ENCODE assay signal across 9 cellular contexts in the genomic region with DNA sequence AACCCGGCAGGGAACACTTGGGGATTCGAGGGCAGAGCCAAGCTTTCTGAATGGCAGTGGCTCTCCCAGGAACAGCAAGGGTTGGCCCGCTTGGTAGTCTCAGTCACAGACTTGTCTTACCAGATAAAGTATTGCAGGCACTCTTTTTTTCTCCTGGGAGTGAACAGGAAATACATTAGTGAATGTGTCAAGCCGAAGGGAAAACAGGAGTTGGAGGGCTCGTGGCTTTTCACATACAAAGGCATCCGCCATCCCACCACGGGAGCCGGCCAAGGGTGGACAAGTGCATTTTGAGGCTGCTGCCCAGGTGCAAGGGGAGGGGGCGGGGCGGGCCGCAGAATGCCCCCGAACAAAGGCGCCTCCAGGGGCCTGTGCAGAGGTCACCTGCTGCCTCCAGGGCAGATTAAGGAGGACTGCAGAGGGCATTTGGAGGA.
DNase-seq lines count a peak whose midpoint lies in the region; ATAC-seq and TF ChIP-seq lines count a peak whose summit lies in the region.
"Had no signal": no experiment of that assay in that cellular context is flagged by ENCODE, and none has a peak within 500 bp of the region (broad histone marks: within the 10 kb centered on the region; RNA-seq: fewer than 3 reads in every experiment).

No MANE protein-coding gene starts in this region.

- no peaks in the 10 kb centered on the region for H3K9me2 ChIP-seq in PC-3 (replicated peaks; ENCODE audit: low read length)

- intact Hi-C loops in PC-3 (cut with micrococcal nuclease) (no loop called here), stomach (cut with DNase I; ENCODE audit: low total_unique reads) (no loop called here)

- no peak for TF ChIP-seq EP300 in stomach (IDR thresholded peaks at IDR 0.05)

- H3K9ac ChIP-seq in PC-3 (ENCODE audit: low read length), result no peak overlapping the region

- H3K36me3 ChIP-seq in PC-3 (ENCODE audit: low read depth, low read length) (no peaks in the 10 kb centered on the region), stomach (peaks cover 0 to 6% (median 0%) of the 10 kb centered on the region in 4 donors)

- H3K4me3 ChIP-seq in NB4 (ENCODE audit: low read depth, low read length), result peak overlapping the region; percentile 43
- no peak overlapping the region for H3K4me3 ChIP-seq in PC-3 (ENCODE audit: low read length)
- no peak overlapping the region for H3K4me3 ChIP-seq in stomach

- CTCF ChIA-PET in PC-3 (lab: Charles Lee), result interaction anchor here (0.6 kb wide), 1 partner anchor 9 kb away, joined by 4 read pairs; no protein-coding TSS in a partner anchor

- 26 to 48% (median 31%) methylated on average over 12 to 13 of the region's 13 CpGs for WGBS in stomach, 5 donors

- POLR2A ChIA-PET in PC-3 (lab: Charles Lee; ENCODE audit: unreplicated experiment), result no interaction called here

- DNase-seq in NB4 (ENCODE audit: low read depth) (peak; percentile 70), left kidney (ENCODE audit: low read depth, low spot score) (peak; percentile 62), PC-3 (no peak), stomach (no peak), COLO668 (lab: John Stamatoyannopoulos, UW; ENCODE audit: unreplicated experiment) (no peak)
- DNase-seq in activated naive CD4-positive, alpha-beta T cell (lab: John Stamatoyannopoulos, UW), result no peak
- DNase-seq: central memory CD4-positive, alpha-beta T cell had no signal

- H2AFZ ChIP-seq in PC-3 (ENCODE audit: low read length), result no peak overlapping the region

- H3K27ac ChIP-seq in PC-3 (ENCODE audit: low read length), result no peak overlapping the region
- no peak overlapping the region for H3K27ac ChIP-seq in stomach

- no peak overlapping the region for H3K4me2 ChIP-seq in PC-3 (ENCODE audit: low read length)

- H4K20me1 ChIP-seq in PC-3 (ENCODE audit: low read length), result no peaks in the 10 kb centered on the region

- ATAC-seq in GM18861 (IDR thresholded peaks at IDR 0.05; ENCODE audit: unreplicated experiment) (peak; percentile 23), HG02610 (IDR thresholded peaks at IDR 0.05; ENCODE audit: unreplicated experiment) (peak; percentile 21), PC-3 (no peak)

- H3K9me3 ChIP-seq in PC-3 (ENCODE audit: low read length) (no peaks in the 10 kb centered on the region), stomach (peaks cover 0 to 15% (median 6%) of the 10 kb centered on the region in 4 donors)

- no TSS peak for BruUV-seq in PC-3 (replicated peaks; lab: Mats Ljungman, UMichigan)

- H3K4me1 ChIP-seq in PC-3 (ENCODE audit: insufficient read depth, low read length) (no peaks in the 10 kb centered on the region), stomach (peaks cover 6 to 30% (median 25%) of the 10 kb centered on the region in 4 donors)

- H3K27me3 ChIP-seq in PC-3 (ENCODE audit: low read length) (no peaks in the 10 kb centered on the region), stomach (no peaks in the 10 kb centered on the region)

- no peaks in the 10 kb centered on the region for H3K79me2 ChIP-seq in PC-3 (ENCODE audit: low read length)

- H3F3A ChIP-seq in PC-3 (ENCODE audit: low read length, unreplicated experiment), result no peaks in the 10 kb centered on the region

- TF ChIP-seq CTCF in NB4 (IDR thresholded peaks at IDR 0.05; ENCODE audit: low read depth, low read length) (no peak), PC-3 (conservative IDR thresholded peaks at IDR 0.05; ENCODE audit: low read depth, low read length) (no peak), stomach (IDR thresholded peaks at IDR 0.05) (no peak)

- TF ChIP-seq POLR2A in NB4 (IDR thresholded peaks at IDR 0.05; ENCODE audit: extremely low read depth, insufficient read length), result no peak
- no peak for TF ChIP-seq POLR2A in stomach (IDR thresholded peaks at IDR 0.05)

Comparison
In these comparisons a context has a peak if more than half of its experiments do, and no peak if none do; other contexts are left out.
1. DNase-seq: peak in NB4 (single experiment) and left kidney (single experiment); none in PC-3 (single experiment), stomach (single experiment), COLO668 (single experiment) and activated naive CD4-positive, alpha-beta T cell (0 of 4).